In the genomic region with DNA sequence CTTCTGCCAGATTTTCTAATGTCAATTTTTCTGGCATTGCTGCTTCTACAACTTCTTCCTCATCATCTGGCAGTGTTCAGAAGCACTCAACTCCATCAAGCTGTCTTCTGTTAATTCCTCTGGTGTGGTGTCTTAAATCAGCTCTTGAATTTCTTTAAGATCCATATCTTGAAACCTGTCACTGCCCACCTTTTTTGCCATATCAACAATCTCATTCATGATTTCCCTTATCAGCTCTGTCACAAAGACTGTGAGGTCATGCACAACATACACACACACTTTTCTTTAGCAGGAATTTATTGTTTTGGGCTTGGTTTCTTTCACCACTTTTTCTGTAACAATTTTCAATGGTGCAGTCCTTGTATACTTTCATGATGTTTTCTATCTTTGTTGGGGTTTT, we compare ENCODE assay signal across 15 cellular contexts. TPM values are rescaled to one million over a fixed set of nuclear protein-coding genes. Genes with fewer than 3 reads are reported as not detected.
A peak's percentile ranks its signal among the peaks of the same experiment; 100 is the strongest.
DNase-seq lines count a peak whose midpoint lies in the region; ATAC-seq and TF ChIP-seq lines count a peak whose summit lies in the region.
"Had no signal": no experiment of that assay in that cellular context is flagged by ENCODE, and none has a peak within 500 bp of the region (broad histone marks: within the 10 kb centered on the region; RNA-seq: fewer than 3 reads in every experiment).

No MANE protein-coding gene starts in this region.

- H3K79me2 ChIP-seq in hepatocyte = peaks cover 14% of the 10 kb centered on the region
- H3K79me2 ChIP-seq in parathyroid adenoma = no peaks in the 10 kb centered on the region

- no peak overlapping the region for H3K4me3 ChIP-seq in cardiac muscle cell
- no peak overlapping the region for H3K4me3 ChIP-seq in right atrium auricular region
- no peak overlapping the region for H3K4me3 ChIP-seq in hepatocyte
- no peak overlapping the region for H3K4me3 ChIP-seq in parathyroid adenoma (ENCODE audit: low read depth, low read length)

- H2AFZ ChIP-seq in hepatocyte = no peak overlapping the region
- H2AFZ ChIP-seq in parathyroid adenoma = peak overlapping the region; percentile 30

- no peak for TF ChIP-seq CTCF in cardiac muscle cell (IDR thresholded peaks at IDR 0.05; ENCODE audit: low read depth, low read length)
- no peak for TF ChIP-seq CTCF in right atrium auricular region (IDR thresholded peaks at IDR 0.05)
- TF ChIP-seq CTCF in hepatocyte (IDR thresholded peaks at IDR 0.05; ENCODE audit: poor library complexity) = no peak
- TF ChIP-seq CTCF in parathyroid adenoma (IDR thresholded peaks at IDR 0.05) = no peak

- H3K36me3 Mint-ChIP-seq in activated T-helper 17 cell treated with anti-CD3 and anti-CD28 coated beads, Interleukin-2, amount 50 U/mL, for 72 hours (ENCODE audit: low read depth) = no peaks in the 10 kb centered on the region

- H3K27me3 ChIP-seq in cardiac muscle cell = no peaks in the 10 kb centered on the region
- no peaks in the 10 kb centered on the region for H3K27me3 ChIP-seq in right atrium auricular region
- H3K27me3 ChIP-seq in hepatocyte = no peaks in the 10 kb centered on the region
- H3K27me3 ChIP-seq in parathyroid adenoma (ENCODE audit: control insufficient read depth, insufficient read depth, low read length) = no peaks in the 10 kb centered on the region

- peaks cover 5% of the 10 kb centered on the region for H3K4me1 Mint-ChIP-seq in activated T-helper 17 cell treated with anti-CD3 and anti-CD28 coated beads, Interleukin-2, amount 50 U/mL, for 72 hours

- no peak overlapping the region for H3K4me3 Mint-ChIP-seq in activated T-helper 17 cell treated with anti-CD3 and anti-CD28 coated beads, Interleukin-2, amount 50 U/mL, for 72 hours
- H3K4me3 Mint-ChIP-seq: B cell; CD4-positive, alpha-beta T cell; H9 had no signal

- DNase-seq in cardiac muscle cell (ENCODE audit: low read depth in 1 of 2, low spot score in 1 of 2) (no peak), right atrium auricular region (ENCODE audit: low spot score) (no peak), hepatocyte (ENCODE audit: low spot score) (no peak), NCI-H2107 treated with DMSO at 0.1 percent for 48 hours (lab: John Stamatoyannopoulos, UW; ENCODE audit: unreplicated experiment) (no peak), NCI-H69 (lab: John Stamatoyannopoulos, UW) (no peak)
- DNase-seq: C1 segment of cervical spinal cord; Calu3; CD4-positive, alpha-beta T cell; DMS79 treated with DMSO at 0.1 percent for 48 hours; EL; GOT3; H9 had no signal

- no peak for ATAC-seq in activated T-helper 17 cell treated with anti-CD3 and anti-CD28 coated beads, Interleukin-2, amount 50 U/mL, for 72 hours (replicated peaks)

- no peak overlapping the region for H3K27ac Mint-ChIP-seq in activated T-helper 17 cell treated with anti-CD3 and anti-CD28 coated beads, Interleukin-2, amount 50 U/mL, for 72 hours
- H3K27ac Mint-ChIP-seq: B cell; CD4-positive, alpha-beta T cell had no signal

- no peaks in the 10 kb centered on the region for H3K9me2 ChIP-seq in hepatocyte (replicated peaks; ENCODE audit: insufficient read depth)

- H3K9me3 ChIP-seq in cardiac muscle cell (ENCODE audit: low read depth) (no peaks in the 10 kb centered on the region), right atrium auricular region (no peaks in the 10 kb centered on the region), hepatocyte (ENCODE audit: low read depth) (no peaks in the 10 kb centered on the region), parathyroid adenoma (ENCODE audit: control insufficient read depth, low read length) (no peaks in the 10 kb centered on the region)

- H3K4me2 ChIP-seq in hepatocyte = peak overlapping the region; percentile 45
- H3K4me2 ChIP-seq in parathyroid adenoma (ENCODE audit: low read length) = no peak overlapping the region

- no peaks in the 10 kb centered on the region for H4K20me1 ChIP-seq in hepatocyte (ENCODE audit: insufficient read depth, poor library complexity, severe bottlenecking)

- H3K27ac ChIP-seq in cardiac muscle cell (peak overlapping the region; percentile 60), right atrium auricular region (no peak overlapping the region), hepatocyte (peak overlapping the region; percentile 44), parathyroid adenoma (no peak overlapping the region)

- H3K9ac ChIP-seq in parathyroid adenoma = no peak overlapping the region

- H3K4me1 ChIP-seq in cardiac muscle cell (ENCODE audit: low read depth) (peaks cover 28% of the 10 kb centered on the region), right atrium auricular region (no peaks in the 10 kb centered on the region), hepatocyte (ENCODE audit: insufficient read depth) (peaks cover 6% of the 10 kb centered on the region), parathyroid adenoma (no peaks in the 10 kb centered on the region)

- no peaks in the 10 kb centered on the region for H3K27me3 Mint-ChIP-seq in activated T-helper 17 cell treated with anti-CD3 and anti-CD28 coated beads, Interleukin-2, amount 50 U/mL, for 72 hours
- H3K27me3 Mint-ChIP-seq: B cell; CD4-positive, alpha-beta T cell had no signal

- no peaks in the 10 kb centered on the region for H3K9me3 Mint-ChIP-seq in activated T-helper 17 cell treated with anti-CD3 and anti-CD28 coated beads, Interleukin-2, amount 50 U/mL, for 72 hours
- H3K9me3 Mint-ChIP-seq: CD4-positive, alpha-beta T cell; H9 had no signal

- no peaks in the 10 kb centered on the region for H3K36me3 ChIP-seq in cardiac muscle cell
- H3K36me3 ChIP-seq in right atrium auricular region = no peaks in the 10 kb centered on the region
- no peaks in the 10 kb centered on the region for H3K36me3 ChIP-seq in hepatocyte (replicated peaks; ENCODE audit: insufficient read depth, low read depth)
- no peaks in the 10 kb centered on the region for H3K36me3 ChIP-seq in parathyroid adenoma (ENCODE audit: control insufficient read depth, insufficient read depth, low read length)

RNA-seq across cellular contexts. Expression of gene THAP2, which starts 7.2 kb away (rescaled TPM):
- 6.2 and 6.3 TPM in 2 replicates for total RNA-seq in cardiac muscle cell
- 11.1 and 11.7 TPM in 2 replicates for polyA plus RNA-seq in cardiac muscle cell
- total RNA-seq in right atrium auricular region = 1 to 10 TPM; 2.0 to 5.2 TPM
- total RNA-seq in hepatocyte = 6.1 and 7.0 TPM in 2 replicates
- 6.1 and 6.9 TPM in 2 replicates for polyA plus RNA-seq in hepatocyte
- 10 to 100 TPM in 1 of 2 donors, 1 to 10 TPM in 1; 8.7 to 10.9 TPM for total RNA-seq in activated T-helper 17 cell treated with anti-CD3 and anti-CD28 coated beads, Interleukin-2, amount 50 U/mL, for 72 hours

RNA-seq across cellular contexts. Expression of gene ZFC3H1, which starts 7.7 kb away (rescaled TPM):
- total RNA-seq in cardiac muscle cell = 10.0 and 25.8 TPM in 2 replicates
- polyA plus RNA-seq in cardiac muscle cell = 24.9 and 40.2 TPM in 2 replicates
- 10 to 100 TPM; 19.5 to 22.8 TPM for total RNA-seq in right atrium auricular region
- total RNA-seq in hepatocyte = 46.4 and 48.6 TPM in 2 replicates
- polyA plus RNA-seq in hepatocyte = 28.0 and 45.5 TPM in 2 replicates
- total RNA-seq in activated T-helper 17 cell treated with anti-CD3 and anti-CD28 coated beads, Interleukin-2, amount 50 U/mL, for 72 hours = 100 to 1,000 TPM in 1 of 2 donors, 10 to 100 TPM in 1; 61.6 to 111 TPM

RNA-seq across cellular contexts. Expression of gene TMEM19, which starts 14.6 kb away (rescaled TPM):
- total RNA-seq in cardiac muscle cell (12.7 and 12.9 TPM in 2 replicates), right atrium auricular region (10 to 100 TPM; 19.5 to 20.5 TPM), hepatocyte (24.8 and 28.2 TPM in 2 replicates)
- polyA plus RNA-seq in cardiac muscle cell (12.1 and 19.8 TPM in 2 replicates), hepatocyte (19.4 and 24.1 TPM in 2 replicates)
- 10 to 100 TPM; 16.2 to 29.7 TPM for total RNA-seq in activated T-helper 17 cell treated with anti-CD3 and anti-CD28 coated beads, Interleukin-2, amount 50 U/mL, for 72 hours

Comparison
In these comparisons a context has a peak if more than half of its experiments do, and no peak if none do; other contexts are left out.
1. H3K27ac ChIP-seq: peak in cardiac muscle cell (single experiment) and hepatocyte (single experiment); none in right atrium auricular region (0 of 2) and parathyroid adenoma (single experiment).